Comparison of ENCODE assay signal across 25 cellular contexts in genomic region chr9:86708918-86709835, GRCh38.
"Had no signal": no experiment of that assay in that cellular context is flagged by ENCODE, and none has a peak within 500 bp of the region (broad histone marks: within the 10 kb centered on the region; RNA-seq: fewer than 3 reads in every experiment).

No MANE protein-coding gene starts in this region.

- H3K9me3 ChIP-seq: left ventricle myocardium inferior, thyroid gland had no signal

- H3K27me3 ChIP-seq: hepatocyte, thyroid gland had no signal

- H3K4me3 ChIP-seq: hepatocyte, left ventricle myocardium inferior, thyroid gland had no signal

- FAIRE-seq: endometrium, TTC549 had no signal

- DNase-seq: activated CD4-positive, alpha-beta T cell treated with anti-CD3 and anti-CD28 coated beads, Interleukin-2, amount 10 ng/mL, durations not matched to agents 7 days and 5 days; activated CD4-positive, CD25-positive, alpha-beta regulatory T cell treated with anti-CD3 and anti-CD28 coated beads, Interleukin-2, amount 50 U/mL, for 72 hours; activated CD8-positive, alpha-beta memory T cell treated with anti-CD3 and anti-CD28 coated beads, Interleukin-2, amount 10 ng/mL, durations not matched to agents 7 days and 5 days; activated CD8-positive, alpha-beta T cell treated with anti-CD3 and anti-CD28 coated beads for 36 hours; activated gamma-delta T cell; activated naive CD4-positive, alpha-beta T cell treated with anti-CD3 and anti-CD28 coated beads, Interleukin-2, amount 50 U/mL, for 16 hours; activated naive CD8-positive, alpha-beta T cell treated with anti-CD3 and anti-CD28 coated beads, Interleukin-2, amount 50 U/mL, for 24 hours; activated T-cell treated with anti-CD3 and anti-CD28 coated beads for 4 hours; effector CD4-positive, alpha-beta T cell; erythroblast; foreskin melanocyte; glutamatergic neuron; left ventricle myocardium inferior; mammary epithelial cell; nephron progenitor cell; nucleus accumbens; stimulated activated CD4-positive, alpha-beta T cell treated with anti-CD3 and anti-CD28 coated beads, Interleukin-12 subunit alpha, Interleukin-12 subunit beta, amount 100 ng/mL, for 4 hours; stimulated activated CD4-positive, alpha-beta T cell treated with anti-CD3 and anti-CD28 coated beads, Interleukin-4, amount 100 ng/mL, for 4 hours; substantia nigra; thyroid gland; WERI-Rb-1 had no signal

- H3K4me2 ChIP-seq: hepatocyte had no signal

- H2AFZ ChIP-seq: hepatocyte, parathyroid adenoma had no signal

- H3K4me1 ChIP-seq: parathyroid adenoma, thyroid gland had no signal

- H3K27ac ChIP-seq: hepatocyte, left ventricle myocardium inferior, parathyroid adenoma, thyroid gland, WERI-Rb-1 had no signal

- H3K36me3 ChIP-seq: left ventricle myocardium inferior, thyroid gland, WERI-Rb-1 had no signal

- H3K9ac ChIP-seq: parathyroid adenoma had no signal

- H3K79me2 ChIP-seq: hepatocyte, parathyroid adenoma had no signal

- ATAC-seq: activated CD8-positive, alpha-beta memory T cell treated with anti-CD3 and anti-CD28 coated beads, Interleukin-2, amount 10 ng/mL, durations not matched to agents 7 days and 5 days; activated CD8-positive, alpha-beta T cell treated with anti-CD3 and anti-CD28 coated beads for 36 hours; activated naive CD8-positive, alpha-beta T cell treated with anti-CD3 and anti-CD28 coated beads, Interleukin-2, amount 50 U/mL, for 24 hours had no signal
